25 cellular contexts compared by ENCODE assay signal in genomic region chr3:44969779-44970178, GRCh38. TPM values are rescaled to one million over a fixed set of nuclear protein-coding genes. Genes with fewer than 3 reads are reported as not detected.
A peak's percentile ranks its signal among the peaks of the same experiment; 100 is the strongest.
DNase-seq lines count a peak whose midpoint lies in the region; ATAC-seq and TF ChIP-seq lines count a peak whose summit lies in the region.
"Had no signal": no experiment of that assay in that cellular context is flagged by ENCODE, and none has a peak within 500 bp of the region (broad histone marks: within the 10 kb centered on the region; RNA-seq: fewer than 3 reads in every experiment).

No MANE protein-coding gene starts in this region.

- no peak overlapping the region for H3K4me3 ChIP-seq in BLaER1 treated with 17β-estradiol and CSF1 and Interleukin-3, amounts not matched to agents 10 nM and 100 nM
- H3K4me3 ChIP-seq in DOHH2 (ENCODE audit: low read length), result no peak overlapping the region; the same call in 1 of the 2 replicates
- H3K4me3 ChIP-seq in naive thymus-derived CD4-positive, alpha-beta T cell (ENCODE audit: low read length), result peak overlapping the region; percentile 17
- H3K4me3 ChIP-seq: MG63, SJCRH30, smooth muscle cell had no signal

- no peak overlapping the region for H3K4me3 Mint-ChIP-seq in T-helper 17 cell
- H3K4me3 Mint-ChIP-seq in naive thymus-derived CD4-positive, alpha-beta T cell, result peak overlapping the region in 8 of 10 donors; percentile 10 to 62 (median 45)
- H3K4me3 Mint-ChIP-seq in nephron progenitor cell, result no peak overlapping the region
- H3K4me3 Mint-ChIP-seq: activated naive CD4-positive, alpha-beta T cell treated with anti-CD3 and anti-CD28 coated beads, Interleukin-2, amount 50 U/mL, for 24 hours; activated T-cell treated with anti-CD3 and anti-CD28 coated beads, Interleukin-2, amount 50 U/mL, for 72 hours; mesothelial cell of epicardium; stimulated activated naive CD8-positive, alpha-beta T cell treated with anti-CD3 and anti-CD28 coated beads, Interleukin-15, amount 100 ng/mL, for 72 hours; WTC11 had no signal

- intact Hi-C loops in naive thymus-derived CD4-positive, alpha-beta T cell (cut with micrococcal nuclease), result loop anchor here in 1 of 2 donors (10.0 kb wide), 1 partner anchor 435 kb away; no protein-coding TSS in a partner anchor

- H3K9me2 ChIP-seq in DOHH2 (replicated peaks; ENCODE audit: control insufficient read depth, low read length), result no peaks in the 10 kb centered on the region

- H3K4me1 Mint-ChIP-seq in T-helper 17 cell (peaks cover 51% of the 10 kb centered on the region), nephron progenitor cell (peaks cover 19% of the 10 kb centered on the region)
- peaks cover 46 to 92% (median 84%) of the 10 kb centered on the region in 7 donors for H3K4me1 Mint-ChIP-seq in naive thymus-derived CD4-positive, alpha-beta T cell

- peaks cover 47 to 78% (median 64%) of the 10 kb centered on the region in 10 experiments for H3K4me1 ChIP-seq in BLaER1 treated with 17β-estradiol and CSF1 and Interleukin-3, amounts not matched to agents 10 nM and 100 nM
- peaks cover 27% of the 10 kb centered on the region for H3K4me1 ChIP-seq in DOHH2 (ENCODE audit: control insufficient read depth, low read length)
- peaks cover 35 to 39% of the 10 kb centered on the region in 2 donors for H3K4me1 ChIP-seq in naive thymus-derived CD4-positive, alpha-beta T cell (ENCODE audit: control insufficient read depth in 2 of 2, insufficient read depth in 2 of 2, low read length in 2 of 2)

- DNase-seq in T-helper 17 cell (no peak), nephron progenitor cell (no peak)
- DNase-seq in naive thymus-derived CD4-positive, alpha-beta T cell, result no peak
- DNase-seq: activated CD8-positive, alpha-beta memory T cell treated with anti-CD3 and anti-CD28 coated beads for 24 hours; activated T-cell treated with anti-CD3 and anti-CD28 coated beads, Interleukin-2, amount 50 U/mL, for 72 hours; Caco-2; effector CD4-positive, alpha-beta T cell; glutamatergic neuron; MG63; NCI-H1436 treated with DMSO at 0.1 percent for 48 hours; NCI-H526; SJCRH30; stimulated activated CD4-positive, alpha-beta T cell treated with anti-CD3 and anti-CD28 coated beads, Interleukin-4, amount 100 ng/mL, for 24 hours; stimulated activated naive CD8-positive, alpha-beta T cell treated with anti-CD3 and anti-CD28 coated beads, Interleukin-15, amount 100 ng/mL, for 72 hours; trophoblast cell had no signal

- H3F3A ChIP-seq in DOHH2 (ENCODE audit: control insufficient read depth, insufficient read depth), result no peaks in the 10 kb centered on the region

- POLR2A ChIA-PET in naive thymus-derived CD4-positive, alpha-beta T cell (lab: Charles Lee), result no interaction called here

- ATAC-seq in T-helper 17 cell (no peak), HG03175 (IDR thresholded peaks at IDR 0.05; ENCODE audit: unreplicated experiment) (no peak), HG02763 (IDR thresholded peaks at IDR 0.05; ENCODE audit: unreplicated experiment) (no peak), GM18858 (IDR thresholded peaks at IDR 0.05; ENCODE audit: unreplicated experiment) (no peak)
- ATAC-seq in naive thymus-derived CD4-positive, alpha-beta T cell, result no peak
- ATAC-seq: activated T-cell treated with anti-CD3 and anti-CD28 coated beads, Interleukin-2, amount 50 U/mL, for 72 hours; WTC11 had no signal

- H3K9me3 ChIP-seq in BLaER1 treated with 17β-estradiol and CSF1 and Interleukin-3, amounts not matched to agents 10 nM and 100 nM (replicated peaks in 1 of 11), result peaks cover 0 to 9% (median 0%) of the 10 kb centered on the region in 11 experiments; a peak in 2 of 22 replicates
- H3K9me3 ChIP-seq in DOHH2 (ENCODE audit: control insufficient read depth, insufficient read depth, low read length), result no peaks in the 10 kb centered on the region
- no peaks in the 10 kb centered on the region for H3K9me3 ChIP-seq in T-helper 17 cell (ENCODE audit: control insufficient read depth, low read length, poor library complexity, severe bottlenecking)
- H3K9me3 ChIP-seq in naive thymus-derived CD4-positive, alpha-beta T cell (ENCODE audit: control insufficient read depth in 2 of 3, low read length in 3 of 3), result no peaks in the 10 kb centered on the region
- H3K9me3 ChIP-seq: Caco-2, MG63, SJCRH30 had no signal

- peaks cover 84% of the 10 kb centered on the region for H3K79me2 ChIP-seq in DOHH2 (ENCODE audit: control insufficient read depth, low read length)

- H3K9me3 Mint-ChIP-seq in naive thymus-derived CD4-positive, alpha-beta T cell, result no peaks in the 10 kb centered on the region
- H3K9me3 Mint-ChIP-seq in nephron progenitor cell, result no peaks in the 10 kb centered on the region
- H3K9me3 Mint-ChIP-seq: activated naive CD4-positive, alpha-beta T cell treated with anti-CD3 and anti-CD28 coated beads, Interleukin-2, amount 50 U/mL, for 24 hours; activated T-cell treated with anti-CD3 and anti-CD28 coated beads, Interleukin-2, amount 50 U/mL, for 72 hours; mesothelial cell of epicardium; stimulated activated naive CD8-positive, alpha-beta T cell treated with anti-CD3 and anti-CD28 coated beads, Interleukin-15, amount 100 ng/mL, for 72 hours; WTC11 had no signal

- H3K27ac ChIP-seq in BLaER1 treated with 17β-estradiol and CSF1 and Interleukin-3, amounts not matched to agents 10 nM and 100 nM, result peak overlapping the region in 9 of 11 experiments; percentile 35 to 88 (median 77); a peak in 18 of 22 replicates
- no peak overlapping the region for H3K27ac ChIP-seq in DOHH2 (ENCODE audit: low read depth, low read length)
- H3K27ac ChIP-seq in naive thymus-derived CD4-positive, alpha-beta T cell (ENCODE audit: low read depth, low read length), result peak overlapping the region; percentile 30
- H3K27ac ChIP-seq: SJCRH30 had no signal

- peak overlapping the region in 7 of 11 experiments; percentile 18 to 57 (median 45); a peak in 9 of 22 replicates for H3K9ac ChIP-seq in BLaER1 treated with 17β-estradiol and CSF1 and Interleukin-3, amounts not matched to agents 10 nM and 100 nM

- H3K27me3 Mint-ChIP-seq in T-helper 17 cell (no peaks in the 10 kb centered on the region), nephron progenitor cell (ENCODE audit: low read depth, poor library complexity) (no peaks in the 10 kb centered on the region)
- no peaks in the 10 kb centered on the region for H3K27me3 Mint-ChIP-seq in naive thymus-derived CD4-positive, alpha-beta T cell
- H3K27me3 Mint-ChIP-seq: activated naive CD4-positive, alpha-beta T cell treated with anti-CD3 and anti-CD28 coated beads, Interleukin-2, amount 50 U/mL, for 24 hours; stimulated activated naive CD8-positive, alpha-beta T cell treated with anti-CD3 and anti-CD28 coated beads, Interleukin-15, amount 100 ng/mL, for 72 hours had no signal

- CTCF ChIA-PET in naive thymus-derived CD4-positive, alpha-beta T cell (lab: Charles Lee), result no interaction called here

- H3K4me2 ChIP-seq in BLaER1 treated with 17β-estradiol and CSF1 and Interleukin-3, amounts not matched to agents 10 nM and 100 nM, result peak overlapping the region; percentile 53 to 85 (median 69)
- peak overlapping the region; percentile 8 for H3K4me2 ChIP-seq in DOHH2 (ENCODE audit: low read length)
- H3K4me2 ChIP-seq: smooth muscle cell had no signal

- H3K36me3 Mint-ChIP-seq in T-helper 17 cell (ENCODE audit: low read depth) (no peaks in the 10 kb centered on the region), nephron progenitor cell (ENCODE audit: low read depth) (no peaks in the 10 kb centered on the region)
- H3K36me3 Mint-ChIP-seq in naive thymus-derived CD4-positive, alpha-beta T cell, result peaks cover 0 to 12% (median 5%) of the 10 kb centered on the region in 5 donors
- H3K36me3 Mint-ChIP-seq: mesothelial cell of epicardium, WTC11 had no signal

- no peaks in the 10 kb centered on the region for H3K27me3 ChIP-seq in BLaER1 treated with 17β-estradiol and CSF1 and Interleukin-3, amounts not matched to agents 10 nM and 100 nM
- no peaks in the 10 kb centered on the region for H3K27me3 ChIP-seq in DOHH2 (ENCODE audit: control insufficient read depth, low read length)
- no peaks in the 10 kb centered on the region for H3K27me3 ChIP-seq in naive thymus-derived CD4-positive, alpha-beta T cell (ENCODE audit: control insufficient read depth in 2 of 2, insufficient read depth in 2 of 2, low read length in 2 of 2)
- H3K27me3 ChIP-seq: MG63, SJCRH30 had no signal

- TF ChIP-seq CTCF in DOHH2 (IDR thresholded peaks at IDR 0.05; ENCODE audit: low read depth, low read length, poor library complexity, severe bottlenecking) (no peak), nephron progenitor cell (IDR thresholded peaks at IDR 0.05) (no peak)

- peaks cover 0 to 53% (median 17%) of the 10 kb centered on the region in 11 experiments; a peak in 12 of 22 replicates for H3K36me3 ChIP-seq in BLaER1 treated with 17β-estradiol and CSF1 and Interleukin-3, amounts not matched to agents 10 nM and 100 nM
- no peaks in the 10 kb centered on the region; the same call in 1 of the 2 replicates for H3K36me3 ChIP-seq in DOHH2 (ENCODE audit: control insufficient read depth, low read length)
- no peaks in the 10 kb centered on the region for H3K36me3 ChIP-seq in naive thymus-derived CD4-positive, alpha-beta T cell (ENCODE audit: control insufficient read depth in 2 of 3, insufficient read depth in 3 of 3, low read length in 3 of 3)
- H3K36me3 ChIP-seq: MG63, SJCRH30 had no signal

- peaks cover 0 to 71% (median 9%) of the 10 kb centered on the region in 11 experiments; a peak in 16 of 22 replicates for H4K20me1 ChIP-seq in BLaER1 treated with 17β-estradiol and CSF1 and Interleukin-3, amounts not matched to agents 10 nM and 100 nM
- H4K20me1 ChIP-seq in DOHH2 (ENCODE audit: control insufficient read depth, insufficient read depth, low read depth, low read length), result peaks cover 5% of the 10 kb centered on the region

- peak overlapping the region; percentile 16 for H3K27ac Mint-ChIP-seq in T-helper 17 cell
- H3K27ac Mint-ChIP-seq in naive thymus-derived CD4-positive, alpha-beta T cell, result peak overlapping the region in 8 of 9 donors; percentile 44 to 90 (median 74)
- no peak overlapping the region for H3K27ac Mint-ChIP-seq in nephron progenitor cell
- H3K27ac Mint-ChIP-seq: activated naive CD4-positive, alpha-beta T cell treated with anti-CD3 and anti-CD28 coated beads, Interleukin-2, amount 50 U/mL, for 24 hours; mesothelial cell of epicardium; WTC11 had no signal

RNA-seq across cellular contexts. Expression of gene ZDHHC3, which starts 6.2 kb away (rescaled TPM):
- total RNA-seq in T-helper 17 cell, result 10 to 100 TPM; 43.5 to 51.4 TPM
- 10 to 100 TPM; 38.5 to 54.0 (median 48.8) TPM for total RNA-seq in naive thymus-derived CD4-positive, alpha-beta T cell
- polyA plus RNA-seq in naive thymus-derived CD4-positive, alpha-beta T cell, result 10 to 100 TPM; 33.7 to 36.1 TPM

RNA-seq across cellular contexts. Expression of gene EXOSC7, which starts 6.3 kb away (rescaled TPM):
- total RNA-seq in T-helper 17 cell, result 10 to 100 TPM; 36.5 to 36.9 TPM
- total RNA-seq in naive thymus-derived CD4-positive, alpha-beta T cell, result 10 to 100 TPM; 30.7 to 57.9 (median 44.3) TPM
- 10 to 100 TPM; 48.4 to 59.4 TPM for polyA plus RNA-seq in naive thymus-derived CD4-positive, alpha-beta T cell

RNA-seq across cellular contexts. Expression of gene CLEC3B, which starts 56.3 kb away (rescaled TPM):
- total RNA-seq in T-helper 17 cell, result under 1 TPM in 1 of 2 donors, not detected in 1; 0.99 TPM
- 1 to 10 TPM in 2 of 5 experiments, under 1 TPM in 3; 0.45 to 1.8 (median 0.75) TPM for total RNA-seq in naive thymus-derived CD4-positive, alpha-beta T cell
- polyA plus RNA-seq in naive thymus-derived CD4-positive, alpha-beta T cell, result not detected
- total RNA-seq: Daoy, SJCRH30, smooth muscle cell had no signal
- polyA plus RNA-seq: smooth muscle cell had no signal

Comparison
In these comparisons a context has a peak if more than half of its experiments do, and no peak if none do; other contexts are left out.
1. H3K4me3 Mint-ChIP-seq: peak in naive thymus-derived CD4-positive, alpha-beta T cell (8 of 10); none in T-helper 17 cell (single experiment) and nephron progenitor cell (single experiment).